In the genomic region with DNA sequence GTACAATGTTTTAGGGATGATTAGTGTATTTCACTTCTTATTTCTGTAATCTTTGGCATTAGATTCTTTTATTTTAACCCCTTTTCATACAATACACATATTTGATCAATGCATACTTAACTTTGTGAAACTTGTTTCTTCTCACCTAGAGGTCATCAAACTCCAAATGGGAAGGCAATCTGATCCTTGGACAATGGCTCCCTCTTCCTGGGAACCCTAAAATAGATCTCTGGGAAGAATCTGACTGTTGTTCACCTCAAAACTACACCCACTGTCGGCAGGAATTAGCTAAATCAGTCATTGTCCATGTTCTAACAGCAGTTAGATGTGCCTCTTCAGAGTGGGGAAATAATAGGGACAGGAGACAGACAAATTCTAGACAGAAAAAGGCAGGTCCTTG, we compare ENCODE assay signal across 22 cellular contexts.
"Had no signal": no experiment of that assay in that cellular context is flagged by ENCODE, and none has a peak within 500 bp of the region (broad histone marks: within the 10 kb centered on the region; RNA-seq: fewer than 3 reads in every experiment).

No MANE protein-coding gene starts in this region.

- H3K27me3 ChIP-seq: MG63, SJSA1 had no signal

- H3K36me3 ChIP-seq: MG63, SJSA1 had no signal

- FAIRE-seq: RCC 7860 had no signal

- DNase-seq: KBM-7, MG63, NCI-H1092, NCI-H1105 treated with DMSO at 0.1 percent for 48 hours, NCI-H1417 treated with DMSO at 0.1 percent for 48 hours, NCI-H146, NCI-H1694 treated with DMSO at 0.1 percent for 48 hours, NCI-H2029, NCI-H2081 treated with DMSO at 0.1 percent for 48 hours, NCI-H2171 treated with DMSO at 0.1 percent for 48 hours, NCI-H345, NCI-H446 treated with DMSO at 0.1 percent for 48 hours, NCI-H510A treated with DMSO at 0.1 percent for 48 hours, NCI-H526, NCI-H748 treated with DMSO at 0.1 percent for 48 hours, Right ventricle myocardium superior, RPMI8226, SIG-M5 had no signal

- H3K4me3 ChIP-seq: MG63, SJSA1, SK-N-MC had no signal

- H3K4me1 ChIP-seq: SJSA1 had no signal

- H3K9me3 ChIP-seq: MG63, SJSA1 had no signal

- H3K27ac ChIP-seq: HL-60, SJSA1, SK-N-MC had no signal
